In genomic region chr1:13430495-13430894, GRCh38 we compare ENCODE assay signal across 36 cellular contexts. TPM values are rescaled to one million over a fixed set of nuclear protein-coding genes. Genes with fewer than 3 reads are reported as not detected.
"Had no signal": no experiment of that assay in that cellular context is flagged by ENCODE, and none has a peak within 500 bp of the region (broad histone marks: within the 10 kb centered on the region; RNA-seq: fewer than 3 reads in every experiment).

No MANE protein-coding gene starts in this region.

- H3K4me1 ChIP-seq: adrenal gland, body of pancreas, breast epithelium had no signal

- H3K4me3 ChIP-seq: adrenal gland, body of pancreas, breast epithelium had no signal

- H3K27ac ChIP-seq: adrenal gland, body of pancreas, brain microvascular endothelial cell, breast epithelium, VCaP had no signal

- H3K36me3 ChIP-seq: adrenal gland, brain microvascular endothelial cell, breast epithelium had no signal

- DNase-seq: activated B cell treated with CpG ODN at 0.5 μM for 24 hours; activated CD4-positive, alpha-beta memory T cell treated with anti-CD3 and anti-CD28 coated beads for 36 hours; activated CD4-positive, alpha-beta T cell treated with anti-CD3 and anti-CD28 coated beads for 4 hours; activated CD4-positive, alpha-beta T cell treated with anti-CD3 and anti-CD28 coated beads, Interleukin-2, amount 10 ng/mL, durations not matched to agents 24 days and 14 days; activated CD4-positive, alpha-beta T cell treated with anti-CD3 and anti-CD28 coated beads, Interleukin-2, amount 50 U/mL, for 1 hour; activated CD4-positive, alpha-beta T cell treated with anti-CD3 and anti-CD28 coated beads, Interleukin-2, amount 50 U/mL, for 4 hours; activated CD4-positive, CD25-positive, alpha-beta regulatory T cell treated with anti-CD3 and anti-CD28 coated beads, Interleukin-2, amount 50 U/mL, for 72 hours; activated CD8-positive, alpha-beta memory T cell treated with anti-CD3 and anti-CD28 coated beads, Interleukin-2, amount 50 U/mL, for 4 hours; activated CD8-positive, alpha-beta T cell treated with anti-CD3 and anti-CD28 coated beads for 36 hours; activated effector memory CD4-positive, alpha-beta T cell treated with anti-CD3 and anti-CD28 coated beads, Interleukin-2, amount 50 U/mL, for 16 hours; activated gamma-delta T cell treated with Interleukin-2 at 50 U/mL for 16 hours; activated naive CD4-positive, alpha-beta T cell; activated naive CD4-positive, alpha-beta T cell treated with anti-CD3 and anti-CD28 coated beads for 36 hours; activated naive CD4-positive, alpha-beta T cell treated with anti-CD3 and anti-CD28 coated beads, Interleukin-2, amount 50 U/mL, for 16 hours; activated naive CD8-positive, alpha-beta T cell treated with anti-CD3 and anti-CD28 coated beads for 36 hours; activated T-cell treated with anti-CD3 and anti-CD28 coated beads for 4 hours; activated T-cell treated with anti-CD3 and anti-CD28 coated beads, Interleukin-2, amount 50 U/mL, for 1 hour; activated T-cell treated with anti-CD3 and anti-CD28 coated beads, Interleukin-2, amount 50 U/mL, for 4 hours; activated T-cell treated with anti-CD3 and anti-CD28 coated beads, Interleukin-2, amount 50 U/mL, for 72 hours; adrenal gland; amniotic stem cell; aorta; body of pancreas; brain microvascular endothelial cell; central memory CD4-positive, alpha-beta T cell; T-helper 1 cell; T-helper 2 cell; T-helper 9 cell had no signal

- H3K9me3 ChIP-seq: adrenal gland, body of pancreas had no signal

- ATAC-seq: activated CD8-positive, alpha-beta T cell treated with anti-CD3 and anti-CD28 coated beads for 36 hours; activated naive CD4-positive, alpha-beta T cell treated with anti-CD3 and anti-CD28 coated beads, Interleukin-2, amount 50 U/mL, for 72 hours; activated T-cell treated with anti-CD3 and anti-CD28 coated beads, Interleukin-2, amount 50 U/mL, for 4 hours; activated T-cell treated with anti-CD3 and anti-CD28 coated beads, Interleukin-2, amount 50 U/mL, for 72 hours; activated T-helper 17 cell treated with anti-CD3 and anti-CD28 coated beads, Interleukin-2, amount 50 U/mL, for 72 hours; body of pancreas had no signal

- H3K27me3 ChIP-seq: adrenal gland, body of pancreas, brain microvascular endothelial cell had no signal

RNA-seq across cellular contexts. Expression of gene PRAMEF20, which starts 20.2 kb away (rescaled TPM):
- total RNA-seq: activated B cell treated with CpG ODN at 0.5 μM for 24 hours; activated CD4-positive, alpha-beta memory T cell treated with anti-CD3 and anti-CD28 coated beads for 36 hours; activated CD4-positive, alpha-beta T cell treated with anti-CD3 and anti-CD28 coated beads, Interleukin-2, amount 10 ng/mL, durations not matched to agents 24 days and 14 days; activated CD8-positive, alpha-beta memory T cell treated with anti-CD3 and anti-CD28 coated beads for 36 hours; activated CD8-positive, alpha-beta T cell treated with anti-CD3 and anti-CD28 coated beads for 36 hours; activated naive CD4-positive, alpha-beta T cell treated with anti-CD3 and anti-CD28 coated beads for 36 hours; activated naive CD4-positive, alpha-beta T cell treated with anti-CD3 and anti-CD28 coated beads, Interleukin-2, amount 50 U/mL, for 72 hours; activated naive CD8-positive, alpha-beta T cell treated with anti-CD3 and anti-CD28 coated beads for 36 hours; activated T-cell treated with anti-CD3 and anti-CD28 coated beads, Interleukin-2, amount 50 U/mL, for 4 hours; activated T-cell treated with anti-CD3 and anti-CD28 coated beads, Interleukin-2, amount 50 U/mL, for 72 hours; activated T-helper 1 cell treated with anti-CD3 and anti-CD28 coated beads, Interleukin-12 subunit alpha, Interleukin-12 subunit beta, Interleukin-2, Interleukin-4 antibody, amounts not matched to agents 30 ng/mL and 10 ng/mL and 1 ng/mL, durations not matched to agents 14 hours and 24 hours and 36 hours; activated T-helper 17 cell treated with anti-CD3 and anti-CD28 coated beads, Interleukin-2, amount 50 U/mL, for 72 hours; adrenal gland; aorta; astrocyte; body of pancreas; breast epithelium; cardiac septum had no signal
- polyA plus RNA-seq: adrenal gland, aorta had no signal

RNA-seq across cellular contexts. Expression of gene PRAMEF17, which starts 41.1 kb away (rescaled TPM):
- total RNA-seq: activated B cell treated with CpG ODN at 0.5 μM for 24 hours; activated CD4-positive, alpha-beta memory T cell treated with anti-CD3 and anti-CD28 coated beads for 36 hours; activated CD4-positive, alpha-beta T cell treated with anti-CD3 and anti-CD28 coated beads, Interleukin-2, amount 10 ng/mL, durations not matched to agents 24 days and 14 days; activated CD8-positive, alpha-beta memory T cell treated with anti-CD3 and anti-CD28 coated beads for 36 hours; activated CD8-positive, alpha-beta T cell treated with anti-CD3 and anti-CD28 coated beads for 36 hours; activated naive CD4-positive, alpha-beta T cell treated with anti-CD3 and anti-CD28 coated beads for 36 hours; activated naive CD4-positive, alpha-beta T cell treated with anti-CD3 and anti-CD28 coated beads, Interleukin-2, amount 50 U/mL, for 72 hours; activated naive CD8-positive, alpha-beta T cell treated with anti-CD3 and anti-CD28 coated beads for 36 hours; activated T-cell treated with anti-CD3 and anti-CD28 coated beads, Interleukin-2, amount 50 U/mL, for 4 hours; activated T-cell treated with anti-CD3 and anti-CD28 coated beads, Interleukin-2, amount 50 U/mL, for 72 hours; activated T-helper 1 cell treated with anti-CD3 and anti-CD28 coated beads, Interleukin-12 subunit alpha, Interleukin-12 subunit beta, Interleukin-2, Interleukin-4 antibody, amounts not matched to agents 30 ng/mL and 10 ng/mL and 1 ng/mL, durations not matched to agents 14 hours and 24 hours and 36 hours; activated T-helper 17 cell treated with anti-CD3 and anti-CD28 coated beads, Interleukin-2, amount 50 U/mL, for 72 hours; adrenal gland; aorta; astrocyte; body of pancreas; breast epithelium; cardiac septum had no signal
- polyA plus RNA-seq: adrenal gland, aorta had no signal

RNA-seq across cellular contexts. Expression of gene PRAMEF19, which starts 58.7 kb away (rescaled TPM):
- total RNA-seq: activated B cell treated with CpG ODN at 0.5 μM for 24 hours; activated CD4-positive, alpha-beta memory T cell treated with anti-CD3 and anti-CD28 coated beads for 36 hours; activated CD4-positive, alpha-beta T cell treated with anti-CD3 and anti-CD28 coated beads, Interleukin-2, amount 10 ng/mL, durations not matched to agents 24 days and 14 days; activated CD8-positive, alpha-beta memory T cell treated with anti-CD3 and anti-CD28 coated beads for 36 hours; activated CD8-positive, alpha-beta T cell treated with anti-CD3 and anti-CD28 coated beads for 36 hours; activated naive CD4-positive, alpha-beta T cell treated with anti-CD3 and anti-CD28 coated beads for 36 hours; activated naive CD4-positive, alpha-beta T cell treated with anti-CD3 and anti-CD28 coated beads, Interleukin-2, amount 50 U/mL, for 72 hours; activated naive CD8-positive, alpha-beta T cell treated with anti-CD3 and anti-CD28 coated beads for 36 hours; activated T-cell treated with anti-CD3 and anti-CD28 coated beads, Interleukin-2, amount 50 U/mL, for 4 hours; activated T-cell treated with anti-CD3 and anti-CD28 coated beads, Interleukin-2, amount 50 U/mL, for 72 hours; activated T-helper 1 cell treated with anti-CD3 and anti-CD28 coated beads, Interleukin-12 subunit alpha, Interleukin-12 subunit beta, Interleukin-2, Interleukin-4 antibody, amounts not matched to agents 30 ng/mL and 10 ng/mL and 1 ng/mL, durations not matched to agents 14 hours and 24 hours and 36 hours; activated T-helper 17 cell treated with anti-CD3 and anti-CD28 coated beads, Interleukin-2, amount 50 U/mL, for 72 hours; adrenal gland; aorta; astrocyte; body of pancreas; breast epithelium; cardiac septum had no signal
- polyA plus RNA-seq: adrenal gland, aorta had no signal
